Comparison of ENCODE assay signal across 18 cellular contexts in the genomic region with DNA sequence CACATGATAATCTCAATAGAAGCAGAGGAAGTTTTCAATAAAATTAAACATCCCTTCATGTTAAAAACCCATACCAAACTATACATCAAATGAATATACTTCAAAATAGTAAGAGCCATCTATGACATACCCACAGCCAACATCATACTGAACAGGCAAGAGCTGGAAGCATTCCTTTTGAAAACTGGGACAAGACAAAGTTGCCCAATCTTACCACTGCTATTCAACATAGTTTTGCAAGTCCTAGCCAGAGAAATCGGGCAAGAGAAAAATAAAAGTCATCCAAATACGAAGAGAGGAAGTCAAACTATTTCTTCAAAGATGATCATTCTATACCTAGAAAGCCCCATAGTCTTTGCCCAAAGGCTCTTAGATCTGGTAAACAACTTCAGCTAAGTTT.
A peak's percentile ranks its signal among the peaks of the same experiment; 100 is the strongest.
DNase-seq lines count a peak whose midpoint lies in the region; ATAC-seq, FAIRE-seq and TF ChIP-seq lines count a peak whose summit lies in the region.
"Had no signal": no experiment of that assay in that cellular context is flagged by ENCODE, and none has a peak within 500 bp of the region (broad histone marks: within the 10 kb centered on the region; RNA-seq: fewer than 3 reads in every experiment).

No MANE protein-coding gene starts in this region.

- H3K4me1 Mint-ChIP-seq in stimulated activated naive CD8-positive, alpha-beta T cell treated with anti-CD3 and anti-CD28 coated beads, Interleukin-15, amount 100 ng/mL, for 72 hours: no peaks in the 10 kb centered on the region
- H3K4me1 Mint-ChIP-seq: CD8-positive, alpha-beta memory T cell had no signal

- H3K36me3 ChIP-seq in kidney (ENCODE audit: control insufficient read depth in 1 of 2, insufficient read depth in 2 of 2, low read length in 2 of 2): no peaks in the 10 kb centered on the region
- H3K36me3 ChIP-seq: BLaER1 had no signal

- intact Hi-C loops in kidney (cut with DNase I): no loop called here

- no peak for TF ChIP-seq CTCF in AG09309 (IDR thresholded peaks at IDR 0.05; ENCODE audit: control insufficient read depth, insufficient read depth, low read depth, low read length, missing control alignments)
- TF ChIP-seq CTCF in AG10803 (conservative IDR thresholded peaks at IDR 0.05; ENCODE audit: low read length): no peak
- TF ChIP-seq CTCF in fibroblast of the aortic adventitia (IDR thresholded peaks at IDR 0.05; ENCODE audit: insufficient read depth, low read length): no peak
- TF ChIP-seq CTCF in kidney (IDR thresholded peaks at IDR 0.05; ENCODE audit: borderline replicate concordance, extremely low read depth, insufficient read depth): no peak

- peaks cover 0 to 5% of the 10 kb centered on the region in 2 donors for H3K9me3 Mint-ChIP-seq in stimulated activated naive CD8-positive, alpha-beta T cell treated with anti-CD3 and anti-CD28 coated beads, Interleukin-15, amount 100 ng/mL, for 72 hours

- H3K9ac ChIP-seq in kidney (ENCODE audit: low read length in 2 of 2): no peak overlapping the region
- H3K9ac ChIP-seq: BLaER1 had no signal

- no peaks in the 10 kb centered on the region for H3K27me3 Mint-ChIP-seq in stimulated activated naive CD8-positive, alpha-beta T cell treated with anti-CD3 and anti-CD28 coated beads, Interleukin-15, amount 100 ng/mL, for 72 hours

- H3K4me3 Mint-ChIP-seq in stimulated activated naive CD8-positive, alpha-beta T cell treated with anti-CD3 and anti-CD28 coated beads, Interleukin-15, amount 100 ng/mL, for 72 hours: no peak overlapping the region
- H3K4me3 Mint-ChIP-seq: CD8-positive, alpha-beta memory T cell had no signal

- H3K27ac Mint-ChIP-seq in stimulated activated naive CD8-positive, alpha-beta T cell treated with anti-CD3 and anti-CD28 coated beads, Interleukin-15, amount 100 ng/mL, for 72 hours: no peak overlapping the region
- H3K27ac Mint-ChIP-seq: CD8-positive, alpha-beta memory T cell had no signal

- H3K4me3 ChIP-seq in AG09309 (ENCODE audit: control insufficient read depth, low read depth, low read length) (no peak overlapping the region), AG10803 (ENCODE audit: low read length) (no peak overlapping the region), fibroblast of the aortic adventitia (ENCODE audit: low read depth, low read length) (no peak overlapping the region), kidney (ENCODE audit: low read length in 2 of 2) (no peak overlapping the region)
- H3K4me3 ChIP-seq: A549, BLaER1 had no signal

- H3K9me3 ChIP-seq in kidney (ENCODE audit: control insufficient read depth in 1 of 2, low read length in 2 of 2): no peaks in the 10 kb centered on the region
- H3K9me3 ChIP-seq: A549, BLaER1, Caco-2 had no signal

- FAIRE-seq in kidney (lab: Jason Lieb, UNC): no peak
- FAIRE-seq: H54, HepG2, HTR-8/SVneo had no signal

- H3K4me1 ChIP-seq in kidney (ENCODE audit: control insufficient read depth in 1 of 2, insufficient read depth in 1 of 2, low read depth in 1 of 2, low read length in 2 of 2): no peaks in the 10 kb centered on the region
- H3K4me1 ChIP-seq: A549, BLaER1, Caco-2 had no signal

- no peak for ATAC-seq in stimulated activated naive CD8-positive, alpha-beta T cell treated with anti-CD3 and anti-CD28 coated beads, Interleukin-15, amount 100 ng/mL, for 72 hours
- ATAC-seq: A549, HCT116, HepG2 had no signal

- H3K27ac ChIP-seq in kidney (ENCODE audit: low read depth in 2 of 2, low read length in 2 of 2): no peak overlapping the region
- H3K27ac ChIP-seq: A549, BLaER1 had no signal

- DNase-seq in AG09309 (ENCODE audit: low read depth) (peak; percentile 35), AG10803 (ENCODE audit: low read depth) (peak; percentile 16), amniotic epithelial cell (ENCODE audit: low read depth) (peak; percentile 69), fibroblast of the aortic adventitia (ENCODE audit: low read depth) (peak; percentile 4), kidney (no peak)
- no peak for DNase-seq in stimulated activated naive CD8-positive, alpha-beta T cell treated with anti-CD3 and anti-CD28 coated beads, Interleukin-15, amount 100 ng/mL, for 72 hours
- DNase-seq in activated CD4-positive, CD25-positive, alpha-beta regulatory T cell (lab: John Stamatoyannopoulos, UW): no peak
- DNase-seq: AML-193; Caco-2; CD8-positive, alpha-beta memory T cell; DND-41; GDM1 had no signal

Comparison
In these comparisons a context has a peak if more than half of its experiments do, and no peak if none do; other contexts are left out.
1. DNase-seq: peak in AG09309 (single experiment), AG10803 (single experiment), amniotic epithelial cell (single experiment) and fibroblast of the aortic adventitia (single experiment); none in stimulated activated naive CD8-positive, alpha-beta T cell treated with anti-CD3 and anti-CD28 coated beads, Interleukin-15, amount 100 ng/mL, for 72 hours (0 of 2), activated CD4-positive, CD25-positive, alpha-beta regulatory T cell (0 of 4) and kidney (single experiment).